ENCODE assay signal across 1 cellular context in genomic region chr17:59469786-59470485, GRCh38.
A peak's percentile ranks its signal among the peaks of the same experiment; 100 is the strongest.
TF ChIP-seq lines count a peak whose summit lies in the region.

No MANE protein-coding gene starts in this region.

TF ChIP-seq in HepG2, 621 proteins besides CTCF, POLR2A, EP300 and RAD21 (continued from another document and continues in another):
- TF ChIP-seq PAF1 (CRISPR knock-in tag; IDR thresholded peaks at IDR 0.05) (no peak), RNF219 (CRISPR knock-in tag; IDR thresholded peaks at IDR 0.05) (no peak), KAT2B (IDR thresholded peaks at IDR 0.05; ENCODE audit: borderline replicate concordance, low read depth, low read length) (no peak), ZXDC (CRISPR knock-in tag; IDR thresholded peaks at IDR 0.05) (0 out of 2 replicates have a peak, but pooled peaks have one; percentile 19), KDM4B (CRISPR knock-in tag; IDR thresholded peaks at IDR 0.05) (peak; percentile 71; the same call in 1 of the 2 replicates), JUN (CRISPR knock-in tag; IDR thresholded peaks at IDR 0.05) (peak; percentile 86), BCLAF1 (IDR thresholded peaks at IDR 0.05) (no peak), TERF1 (CRISPR knock-in tag; IDR thresholded peaks at IDR 0.05) (no peak), ZNF674 (CRISPR knock-in tag; IDR thresholded peaks at IDR 0.05; ENCODE audit: low read depth) (no peak), ZNF275 (CRISPR knock-in tag; IDR thresholded peaks at IDR 0.05; ENCODE audit: borderline replicate concordance) (no peak; the same call in 1 of the 2 replicates), ISX (CRISPR knock-in tag; conservative IDR thresholded peaks at IDR 0.05) (no peak), ZFX (CRISPR knock-in tag; IDR thresholded peaks at IDR 0.05; ENCODE audit: low read depth) (peak; percentile 45; the same call in 1 of the 2 replicates), XBP1 (CRISPR knock-in tag; IDR thresholded peaks at IDR 0.05) (no peak), ZBTB20 (CRISPR knock-in tag; IDR thresholded peaks at IDR 0.05; ENCODE audit: borderline replicate concordance, low read depth) (peak; percentile 99), ZNF337 (CRISPR knock-in tag; IDR thresholded peaks at IDR 0.05; ENCODE audit: borderline replicate concordance, low read depth) (no peak; the same call in 1 of the 2 replicates), MED13 (CRISPR knock-in tag; IDR thresholded peaks at IDR 0.05) (peak; percentile 86), ZNF724P (CRISPR knock-in tag; IDR thresholded peaks at IDR 0.05; ENCODE audit: borderline replicate concordance) (no peak), ZNF839 (CRISPR knock-in tag; IDR thresholded peaks at IDR 0.05; ENCODE audit: borderline replicate concordance) (no peak), HIC2 (CRISPR knock-in tag; IDR thresholded peaks at IDR 0.05; ENCODE audit: low read depth) (peak; percentile 77), POGZ (CRISPR knock-in tag; IDR thresholded peaks at IDR 0.05) (peak; percentile 81), ZFYVE20 (CRISPR knock-in tag; IDR thresholded peaks at IDR 0.05; ENCODE audit: borderline replicate concordance, low read depth) (no peak), ZSCAN30 (CRISPR knock-in tag; IDR thresholded peaks at IDR 0.05) (no peak), TRIM24 (CRISPR knock-in tag; IDR thresholded peaks at IDR 0.05) (no peak), FIP1L1 (IDR thresholded peaks at IDR 0.05; ENCODE audit: borderline replicate concordance, insufficient read depth, low read depth, low read length) (no peak), RORA (CRISPR knock-in tag; IDR thresholded peaks at IDR 0.05) (no peak), CHD4 (IDR thresholded peaks at IDR 0.05; ENCODE audit: borderline replicate concordance, low read length) (peak; percentile 75; the same call in 1 of the 2 replicates), HNF4A (CRISPR knock-in tag; IDR thresholded peaks at IDR 0.05) (peak; percentile 100), THAP11 (CRISPR knock-in tag; IDR thresholded peaks at IDR 0.05) (peak; percentile 66), HNRNPLL (IDR thresholded peaks at IDR 0.05; ENCODE audit: low read depth, low read length, poor library complexity, severe bottlenecking) (no peak), ZNF761 (CRISPR knock-in tag; conservative IDR thresholded peaks at IDR 0.05) (peak; percentile 78; the same call in 1 of the 2 replicates), HOXA5 (CRISPR knock-in tag; IDR thresholded peaks at IDR 0.05) (peak; percentile 100), SYNCRIP (IDR thresholded peaks at IDR 0.05; ENCODE audit: insufficient read depth, low read depth, low read length) (no peak), SRY (CRISPR knock-in tag; IDR thresholded peaks at IDR 0.05) (no peak), SNAPC2 (CRISPR knock-in tag; IDR thresholded peaks at IDR 0.05) (peak; percentile 77), ZNF781 (CRISPR knock-in tag; IDR thresholded peaks at IDR 0.05; ENCODE audit: borderline replicate concordance, not compliant biosample characterization) (peak; percentile 97), DNMT3B (CRISPR knock-in tag; conservative IDR thresholded peaks at IDR 0.05) (no peak), ZNF430 (CRISPR knock-in tag; IDR thresholded peaks at IDR 0.05) (peak; percentile 81), TCF12 (IDR thresholded peaks at IDR 0.05) (no peak), TCF12 (CRISPR knock-in tag; IDR thresholded peaks at IDR 0.05) (peak; percentile 94; the same call in 1 of the 2 replicates), FOXP4 (CRISPR knock-in tag; IDR thresholded peaks at IDR 0.05) (peak; percentile 99), E2F2 (CRISPR knock-in tag; IDR thresholded peaks at IDR 0.05; ENCODE audit: borderline replicate concordance) (no peak), NCOR1 (IDR thresholded peaks at IDR 0.05; ENCODE audit: borderline replicate concordance, low read length) (peak; percentile 97), ZBTB8A (CRISPR knock-in tag; IDR thresholded peaks at IDR 0.05; ENCODE audit: borderline replicate concordance, low read depth) (no peak), GTF2F1 (IDR thresholded peaks at IDR 0.05; ENCODE audit: low read length) (no peak; the same call in 1 of the 2 replicates), IRF9 (CRISPR knock-in tag; IDR thresholded peaks at IDR 0.05; ENCODE audit: borderline replicate concordance) (no peak), ZFP90 (CRISPR knock-in tag; IDR thresholded peaks at IDR 0.05; ENCODE audit: borderline replicate concordance) (peak; percentile 98; the same call in 1 of the 2 replicates), ZNF468 (CRISPR knock-in tag; IDR thresholded peaks at IDR 0.05) (no peak), ZNF75D (CRISPR knock-in tag; IDR thresholded peaks at IDR 0.05; ENCODE audit: borderline replicate concordance) (no peak), WIZ (CRISPR knock-in tag; IDR thresholded peaks at IDR 0.05) (0 out of 2 replicates have a peak, but pooled peaks have one; percentile 63), KDM1A (CRISPR knock-in tag; IDR thresholded peaks at IDR 0.05) (peak; percentile 93), ELF3 (CRISPR knock-in tag; IDR thresholded peaks at IDR 0.05) (peak; percentile 77), ZNF652 (CRISPR knock-in tag; IDR thresholded peaks at IDR 0.05; ENCODE audit: borderline replicate concordance, low read depth) (peak; percentile 63; the same call in 1 of the 2 replicates), ESRRA (CRISPR knock-in tag; IDR thresholded peaks at IDR 0.05; ENCODE audit: low read depth) (peak; percentile 98), ZNF678 (CRISPR knock-in tag; IDR thresholded peaks at IDR 0.05) (no peak), MAF1 (CRISPR knock-in tag; IDR thresholded peaks at IDR 0.05; ENCODE audit: borderline replicate concordance) (no peak), ZNF782 (CRISPR knock-in tag; IDR thresholded peaks at IDR 0.05; ENCODE audit: borderline replicate concordance) (peak; percentile 81; the same call in 1 of the 2 replicates)
